In the genomic region with DNA sequence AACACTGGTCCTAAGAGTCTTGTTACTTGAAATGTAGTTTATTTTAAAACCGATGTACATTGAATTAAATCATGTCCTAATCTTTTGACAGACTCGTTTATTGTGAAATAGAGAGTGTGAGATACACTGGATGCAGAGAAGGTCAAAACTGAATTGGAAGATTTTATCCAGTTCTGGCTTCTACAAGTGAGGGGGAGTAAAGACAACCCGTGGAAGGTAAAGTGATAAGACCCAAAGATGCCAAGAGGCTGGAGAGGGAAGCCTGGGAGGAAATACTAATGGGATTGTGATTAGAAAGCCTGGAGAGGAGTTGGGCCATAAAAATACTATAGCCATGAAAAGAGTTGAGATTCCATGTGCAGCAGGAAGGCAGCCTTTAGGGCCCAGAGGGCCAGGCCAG, we compare ENCODE assay signal across 6 cellular contexts.
"Had no signal": no experiment of that assay in that cellular context is flagged by ENCODE, and none has a peak within 500 bp of the region (broad histone marks: within the 10 kb centered on the region; RNA-seq: fewer than 3 reads in every experiment).

No MANE protein-coding gene starts in this region.

- H2AFZ ChIP-seq: GM23248 had no signal

- H3K27ac ChIP-seq: GM23248, HL-60 had no signal

- H3K36me3 ChIP-seq: HAP-1 had no signal

- H3K9ac ChIP-seq: GM23248 had no signal

- H3K9me3 ChIP-seq: HAP-1 had no signal

- H3K4me3 ChIP-seq: GM23248, HAP-1 had no signal

- H3K4me1 ChIP-seq: HAP-1 had no signal

- DNase-seq: GM23248, GOT3, H7, HFFc6 had no signal
